ENCODE assay signal across 19 cellular contexts in the genomic region with DNA sequence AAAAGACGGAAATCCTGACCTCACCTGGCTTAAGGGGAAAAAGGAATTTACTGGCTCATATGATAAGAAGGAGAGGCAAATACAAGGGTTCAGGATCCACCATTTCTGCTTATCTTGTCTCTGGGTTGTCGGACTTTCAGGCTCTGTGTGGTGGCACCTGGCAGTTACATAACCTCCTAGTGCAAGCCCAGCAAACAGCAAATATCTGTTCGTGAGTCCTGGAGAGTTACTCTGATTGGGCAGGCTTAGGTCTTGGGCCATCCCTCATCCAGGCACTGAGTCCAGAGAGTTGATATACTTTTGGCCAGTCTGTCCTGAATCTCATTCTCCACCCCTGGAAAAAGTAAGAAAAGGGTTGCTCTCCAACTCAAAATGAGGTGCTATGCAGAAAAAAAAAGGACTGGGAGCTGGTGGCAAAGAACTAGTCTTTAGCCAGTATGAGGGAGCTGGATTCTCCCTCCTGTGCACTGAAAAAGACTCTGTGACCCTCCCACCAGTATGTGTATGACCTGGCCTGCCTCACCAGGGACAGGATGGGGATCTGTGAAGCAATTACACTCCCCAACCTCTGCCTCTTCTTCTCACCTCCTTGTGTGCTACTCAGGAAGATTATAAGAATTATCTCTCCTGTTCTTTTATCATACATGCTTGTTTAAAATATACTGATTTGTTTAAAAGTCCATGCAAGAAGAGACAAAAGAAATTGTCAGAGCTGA.
DNase-seq lines count a peak whose midpoint lies in the region; ATAC-seq, FAIRE-seq and TF ChIP-seq lines count a peak whose summit lies in the region.
"Had no signal": no experiment of that assay in that cellular context is flagged by ENCODE, and none has a peak within 500 bp of the region (broad histone marks: within the 10 kb centered on the region; RNA-seq: fewer than 3 reads in every experiment).

No MANE protein-coding gene starts in this region.

- TF ChIP-seq CTCF in A549 (IDR thresholded peaks at IDR 0.05) (no peak), WTC11 (IDR thresholded peaks at IDR 0.05) (no peak), lower lobe of right lung (IDR thresholded peaks at IDR 0.05) (no peak)

- H3K27ac ChIP-seq in A549: no peak overlapping the region
- H3K27ac ChIP-seq in lower lobe of right lung: peak overlapping the region; percentile 18
- H3K27ac ChIP-seq: foreskin keratinocyte, SJSA1 had no signal

- H3K27ac Mint-ChIP-seq in WTC11: no peak overlapping the region
- no peak overlapping the region for H3K27ac Mint-ChIP-seq in T-helper 2 cell treated with Interferon-gamma antibody and Interleukin-4, amounts not matched to agents 5 μg/mL and 100 μg/mL, for 36 hours

- FAIRE-seq in A549 (lab: Jason Lieb, UNC) (peak; percentile 39), GM12891 (lab: Jason Lieb, UNC) (peak; percentile 71)
- FAIRE-seq: endometrium, small intestine, TTC549 had no signal

- CTCF ChIA-PET in A549 (lab: Yijun Ruan, JAX): interaction anchor here (0.7 to 1.5 kb wide), 5 partner anchors 8 to 458 kb away, joined by 3 to 6 read pairs (median 3); no protein-coding TSS in a partner anchor
- CTCF ChIA-PET in WTC11 (lab: Charles Lee): interaction anchor here (1.2 kb wide), 1 partner anchor 30 kb away, joined by 3 read pairs; no protein-coding TSS in a partner anchor

- WGBS in A549 (ENCODE audit: missing lambda C conversion rate): 92% methylated on average over 3 of the region's 3 CpGs

- no peak for TF ChIP-seq EP300 in A549 (IDR thresholded peaks at IDR 0.05)

- no peak overlapping the region for H3K4me3 Mint-ChIP-seq in WTC11
- no peak overlapping the region for H3K4me3 Mint-ChIP-seq in T-helper 2 cell treated with Interferon-gamma antibody and Interleukin-4, amounts not matched to agents 5 μg/mL and 100 μg/mL, for 36 hours

- H3K4me1 ChIP-seq in A549: peaks cover 24% of the 10 kb centered on the region
- H3K4me1 ChIP-seq in lower lobe of right lung: peaks cover 36% of the 10 kb centered on the region

- H3K36me3 Mint-ChIP-seq in WTC11: peaks cover 14% of the 10 kb centered on the region
- peaks cover 14% of the 10 kb centered on the region for H3K36me3 Mint-ChIP-seq in T-helper 2 cell treated with Interferon-gamma antibody and Interleukin-4, amounts not matched to agents 5 μg/mL and 100 μg/mL, for 36 hours (ENCODE audit: low read depth)

- H3K36me3 ChIP-seq in lower lobe of right lung: no peaks in the 10 kb centered on the region
- H3K36me3 ChIP-seq: breast epithelium had no signal

- no peaks in the 10 kb centered on the region for H3K27me3 Mint-ChIP-seq in WTC11 (ENCODE audit: low read depth)
- H3K27me3 Mint-ChIP-seq in T-helper 2 cell treated with Interferon-gamma antibody and Interleukin-4, amounts not matched to agents 5 μg/mL and 100 μg/mL, for 36 hours (ENCODE audit: low read depth): no peaks in the 10 kb centered on the region

- ATAC-seq in A549 (no peak), WTC11 (0 out of 2 replicates have a peak, but pooled peaks have one; percentile 18), lower lobe of right lung (no peak)
- ATAC-seq: foreskin keratinocyte had no signal

- no peaks in the 10 kb centered on the region for H3K27me3 ChIP-seq in lower lobe of right lung (ENCODE audit: low read depth)
- H3K27me3 ChIP-seq: breast epithelium, foreskin keratinocyte had no signal

- H3K4me2 ChIP-seq in A549: no peak overlapping the region

- peaks cover 44% of the 10 kb centered on the region for H3K4me1 Mint-ChIP-seq in WTC11
- peaks cover 52% of the 10 kb centered on the region for H3K4me1 Mint-ChIP-seq in T-helper 2 cell treated with Interferon-gamma antibody and Interleukin-4, amounts not matched to agents 5 μg/mL and 100 μg/mL, for 36 hours (ENCODE audit: low read depth)

- H3K9me3 Mint-ChIP-seq in WTC11: no peaks in the 10 kb centered on the region
- no peaks in the 10 kb centered on the region for H3K9me3 Mint-ChIP-seq in T-helper 2 cell treated with Interferon-gamma antibody and Interleukin-4, amounts not matched to agents 5 μg/mL and 100 μg/mL, for 36 hours

- POLR2A ChIA-PET in A549 (lab: Yijun Ruan, JAX): no interaction called here
- POLR2A ChIA-PET in WTC11 (lab: Charles Lee): no interaction called here

- H3K4me3 ChIP-seq in A549 (no peak overlapping the region), lower lobe of right lung (no peak overlapping the region)
- H3K4me3 ChIP-seq: breast epithelium, SJSA1 had no signal

- intact Hi-C loops in lower lobe of right lung (cut with DNase I): no loop called here

- TF ChIP-seq POLR2A in A549 (IDR thresholded peaks at IDR 0.05; ENCODE audit: low read length) (no peak), GM12891 (IDR thresholded peaks at IDR 0.05; ENCODE audit: low read depth, low read length) (no peak)

- H3K9me3 ChIP-seq in A549 (no peaks in the 10 kb centered on the region), lower lobe of right lung (no peaks in the 10 kb centered on the region)
- H3K9me3 ChIP-seq: breast epithelium, SJSA1 had no signal

- DNase-seq in A549 (ENCODE audit: low read depth in 1 of 2, low spot score in 1 of 2) (no peak), GM12891 (ENCODE audit: insufficient read length, low spot score) (no peak), WTC11 (ENCODE audit: low spot score) (no peak), lower lobe of right lung (no peak), SW 1271 (lab: John Stamatoyannopoulos, UW) (no peak), A172 (ENCODE audit: low spot score) (no peak), DMS114 treated with DMSO at 0.1 percent for 48 hours (lab: John Stamatoyannopoulos, UW; ENCODE audit: unreplicated experiment) (no peak)
- no peak for DNase-seq in T-helper 2 cell treated with Interferon-gamma antibody and Interleukin-4, amounts not matched to agents 5 μg/mL and 100 μg/mL, for 36 hours (ENCODE audit: low spot score)
- DNase-seq: activated CD8-positive, alpha-beta memory T cell treated with anti-CD3 and anti-CD28 coated beads for 24 hours; activated gamma-delta T cell treated with Interleukin-2 at 50 U/mL for 16 hours; AML-193; DMS153; foreskin keratinocyte; NK-92 treated with Interleukin-12 subunit alpha and Interleukin-12 subunit beta, amount 100 ng/mL, for 24 hours; small intestine had no signal

- TF ChIP-seq RAD21 in A549 (conservative IDR thresholded peaks at IDR 0.05 in 1 of 2, IDR thresholded peaks at IDR 0.05 in 1 of 2): no peak

TF ChIP-seq in A549, 52 proteins besides CTCF, POLR2A, EP300 and RAD21 (continues in another document):
- no peak for TF ChIP-seq PHF8 (IDR thresholded peaks at IDR 0.05; ENCODE audit: borderline replicate concordance, low read depth)
- TF ChIP-seq RNF2 (IDR thresholded peaks at IDR 0.05; ENCODE audit: borderline replicate concordance, low read depth): no peak
- no peak for TF ChIP-seq POLR2AphosphoS2 (conservative IDR thresholded peaks at IDR 0.05; ENCODE audit: low read length)
- no peak for TF ChIP-seq KDM5A (IDR thresholded peaks at IDR 0.05)
- TF ChIP-seq, protein P1, sequence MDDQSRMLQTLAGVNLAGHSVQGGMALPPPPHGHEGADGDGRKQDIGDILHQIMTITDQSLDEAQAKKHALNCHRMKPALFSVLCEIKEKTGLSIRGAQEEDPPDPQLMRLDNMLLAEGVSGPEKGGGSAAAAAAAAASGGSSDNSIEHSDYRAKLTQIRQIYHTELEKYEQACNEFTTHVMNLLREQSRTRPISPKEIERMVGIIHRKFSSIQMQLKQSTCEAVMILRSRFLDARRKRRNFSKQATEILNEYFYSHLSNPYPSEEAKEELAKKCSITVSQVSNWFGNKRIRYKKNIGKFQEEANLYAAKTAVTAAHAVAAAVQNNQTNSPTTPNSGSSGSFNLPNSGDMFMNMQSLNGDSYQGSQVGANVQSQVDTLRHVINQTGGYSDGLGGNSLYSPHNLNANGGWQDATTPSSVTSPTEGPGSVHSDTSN (IDR thresholded peaks at IDR 0.05): no peak
- no peak for TF ChIP-seq FOXS1 (CRISPR knock-in tag; IDR thresholded peaks at IDR 0.05)
- no peak for TF ChIP-seq KDM1A (IDR thresholded peaks at IDR 0.05; ENCODE audit: low read depth)
- no peak for TF ChIP-seq TFCP2L1 (CRISPR knock-in tag; IDR thresholded peaks at IDR 0.05)

TF ChIP-seq in GM12891, 5 proteins besides CTCF, POLR2A, EP300 and RAD21:
- TF ChIP-seq POU2F2 (IDR thresholded peaks at IDR 0.05; ENCODE audit: low read depth, low read length) (no peak), TAF1 (IDR thresholded peaks at IDR 0.05; ENCODE audit: low read depth, low read length) (no peak), POLR2AphosphoS5 (IDR thresholded peaks at IDR 0.05; ENCODE audit: low read depth, low read length) (no peak), SPI1 (IDR thresholded peaks at IDR 0.05; ENCODE audit: low read depth, low read length) (no peak), PAX5 (IDR thresholded peaks at IDR 0.05; ENCODE audit: insufficient read depth, low read length, severe bottlenecking) (no peak)

TF ChIP-seq in WTC11, 78 proteins besides CTCF, POLR2A, EP300 and RAD21 (continues in another document):
- TF ChIP-seq, protein P2, sequence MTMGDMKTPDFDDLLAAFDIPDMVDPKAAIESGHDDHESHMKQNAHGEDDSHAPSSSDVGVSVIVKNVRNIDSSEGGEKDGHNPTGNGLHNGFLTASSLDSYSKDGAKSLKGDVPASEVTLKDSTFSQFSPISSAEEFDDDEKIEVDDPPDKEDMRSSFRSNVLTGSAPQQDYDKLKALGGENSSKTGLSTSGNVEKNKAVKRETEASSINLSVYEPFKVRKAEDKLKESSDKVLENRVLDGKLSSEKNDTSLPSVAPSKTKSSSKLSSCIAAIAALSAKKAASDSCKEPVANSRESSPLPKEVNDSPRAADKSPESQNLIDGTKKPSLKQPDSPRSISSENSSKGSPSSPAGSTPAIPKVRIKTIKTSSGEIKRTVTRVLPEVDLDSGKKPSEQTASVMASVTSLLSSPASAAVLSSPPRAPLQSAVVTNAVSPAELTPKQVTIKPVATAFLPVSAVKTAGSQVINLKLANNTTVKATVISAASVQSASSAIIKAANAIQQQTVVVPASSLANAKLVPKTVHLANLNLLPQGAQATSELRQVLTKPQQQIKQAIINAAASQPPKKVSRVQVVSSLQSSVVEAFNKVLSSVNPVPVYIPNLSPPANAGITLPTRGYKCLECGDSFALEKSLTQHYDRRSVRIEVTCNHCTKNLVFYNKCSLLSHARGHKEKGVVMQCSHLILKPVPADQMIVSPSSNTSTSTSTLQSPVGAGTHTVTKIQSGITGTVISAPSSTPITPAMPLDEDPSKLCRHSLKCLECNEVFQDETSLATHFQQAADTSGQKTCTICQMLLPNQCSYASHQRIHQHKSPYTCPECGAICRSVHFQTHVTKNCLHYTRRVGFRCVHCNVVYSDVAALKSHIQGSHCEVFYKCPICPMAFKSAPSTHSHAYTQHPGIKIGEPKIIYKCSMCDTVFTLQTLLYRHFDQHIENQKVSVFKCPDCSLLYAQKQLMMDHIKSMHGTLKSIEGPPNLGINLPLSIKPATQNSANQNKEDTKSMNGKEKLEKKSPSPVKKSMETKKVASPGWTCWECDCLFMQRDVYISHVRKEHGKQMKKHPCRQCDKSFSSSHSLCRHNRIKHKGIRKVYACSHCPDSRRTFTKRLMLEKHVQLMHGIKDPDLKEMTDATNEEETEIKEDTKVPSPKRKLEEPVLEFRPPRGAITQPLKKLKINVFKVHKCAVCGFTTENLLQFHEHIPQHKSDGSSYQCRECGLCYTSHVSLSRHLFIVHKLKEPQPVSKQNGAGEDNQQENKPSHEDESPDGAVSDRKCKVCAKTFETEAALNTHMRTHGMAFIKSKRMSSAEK (CRISPR knock-in tag; IDR thresholded peaks at IDR 0.05; ENCODE audit: borderline replicate concordance): no peak
- no peak for TF ChIP-seq ELF4 (CRISPR knock-in tag; IDR thresholded peaks at IDR 0.05; ENCODE audit: low read depth)
- no peak for TF ChIP-seq ZNF263 (CRISPR knock-in tag; IDR thresholded peaks at IDR 0.05; ENCODE audit: low read depth)
